18 cellular contexts compared by ENCODE assay signal in genomic region chr2:212274215-212274614, GRCh38.
DNase-seq lines count a peak whose midpoint lies in the region; ATAC-seq, FAIRE-seq and TF ChIP-seq lines count a peak whose summit lies in the region.
"Had no signal": no experiment of that assay in that cellular context is flagged by ENCODE, and none has a peak within 500 bp of the region (broad histone marks: within the 10 kb centered on the region; RNA-seq: fewer than 3 reads in every experiment).

No MANE protein-coding gene starts in this region.

- no peak for TF ChIP-seq POLR2A in GM12892 (IDR thresholded peaks at IDR 0.05; ENCODE audit: low read depth, low read length)

- ATAC-seq in GM18519 (IDR thresholded peaks at IDR 0.05; ENCODE audit: low FRiP score, unreplicated experiment) = no peak
- ATAC-seq in GM21786 (IDR thresholded peaks at IDR 0.05; ENCODE audit: unreplicated experiment) = no peak

- FAIRE-seq in GM12892 (lab: Jason Lieb, UNC) = peak; percentile 21
- FAIRE-seq: A204.1, GM19239 had no signal

- in situ Hi-C loops in SK-MEL-5 (cut with HindIII; ENCODE audit: low pct_unique_long_range_greater_than_20kb, low sequenced_read_pairs) = no loop called here

- peak; percentile 5 for DNase-seq in NCI-H345 (lab: John Stamatoyannopoulos, UW)
- no peak for DNase-seq in NCI-H345 treated with DMSO at 0.1 percent for 48 hours (lab: John Stamatoyannopoulos, UW; ENCODE audit: unreplicated experiment)
- DNase-seq in GM12892 (ENCODE audit: insufficient read length) = no peak
- peak; percentile 33 for DNase-seq in NCI-H2081 treated with DMSO at 0.1 percent for 48 hours (lab: John Stamatoyannopoulos, UW)
- peak; percentile 5 for DNase-seq in SK-MEL-5 (ENCODE audit: low read depth, low spot score)
- no peak for DNase-seq in OCI-M2 (lab: John Stamatoyannopoulos, UW; ENCODE audit: unreplicated experiment)
- DNase-seq: AML-193; Calu3; CD4-positive, alpha-beta memory T cell; DMS79 treated with DMSO at 0.1 percent for 48 hours; GF-D8; GM23248; HCEC 1CT; HFFc6 had no signal

Comparison
In these comparisons a context has a peak if more than half of its experiments do, and no peak if none do; other contexts are left out.
1. DNase-seq: peak in NCI-H345 (single experiment), NCI-H2081 treated with DMSO at 0.1 percent for 48 hours (single experiment) and SK-MEL-5 (single experiment); none in NCI-H345 treated with DMSO at 0.1 percent for 48 hours (single experiment), GM12892 (single experiment) and OCI-M2 (single experiment).